Comparison of ENCODE assay signal across 15 cellular contexts in the genomic region with DNA sequence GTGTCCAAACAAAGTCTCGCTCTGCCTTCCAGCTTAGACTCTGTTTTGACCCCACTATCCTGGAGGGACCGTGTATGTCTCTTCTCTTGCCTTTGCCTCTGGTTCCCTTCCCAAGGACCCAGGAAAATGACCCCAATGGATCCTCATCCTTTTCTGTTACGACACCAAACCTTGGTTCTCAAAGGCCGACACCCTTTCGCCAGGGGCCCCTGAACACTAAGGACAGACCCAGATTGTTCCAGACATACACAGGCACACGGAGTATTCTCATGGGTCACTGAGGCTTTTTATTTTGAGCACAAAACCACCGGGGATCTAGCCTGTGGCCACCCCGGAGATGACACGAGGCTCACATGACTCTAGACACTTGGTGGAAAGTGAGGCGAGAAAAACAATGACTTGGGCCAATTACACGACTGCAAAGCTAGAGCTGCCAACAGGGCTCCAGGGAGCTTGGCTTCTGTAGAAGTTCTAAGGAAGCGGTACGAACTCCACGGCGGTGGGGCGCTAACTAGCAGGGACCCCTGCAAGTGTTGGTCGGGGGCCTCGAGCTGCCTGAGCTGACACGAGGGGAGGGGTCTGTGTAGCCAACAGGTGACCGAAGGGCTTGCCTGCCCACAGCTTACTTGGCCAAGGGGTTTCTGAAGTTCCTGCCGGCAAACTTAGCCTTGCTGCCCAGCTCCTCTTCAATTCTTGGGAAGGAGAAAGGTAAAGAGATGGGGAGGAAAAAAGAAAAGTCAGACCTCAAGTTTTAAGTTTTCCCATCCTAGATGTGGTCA. TPM values are rescaled to one million over a fixed set of nuclear protein-coding genes. Genes with fewer than 3 reads are reported as not detected.
A peak's percentile ranks its signal among the peaks of the same experiment; 100 is the strongest.
DNase-seq lines count a peak whose midpoint lies in the region; ATAC-seq, FAIRE-seq and TF ChIP-seq lines count a peak whose summit lies in the region.
"Had no signal": no experiment of that assay in that cellular context is flagged by ENCODE, and none has a peak within 500 bp of the region (broad histone marks: within the 10 kb centered on the region; RNA-seq: fewer than 3 reads in every experiment).

No MANE protein-coding gene starts in this region.

- FAIRE-seq in HTR-8/SVneo (lab: Jason Lieb, UNC), result no peak

- intact Hi-C loops in Caco-2 (cut with micrococcal nuclease; ENCODE audit: unreplicated experiment) (no loop called here), stomach (cut with DNase I; ENCODE audit: low total_unique reads) (no loop called here)

- peaks cover 95% of the 10 kb centered on the region for H3K36me3 Mint-ChIP-seq in Caco-2 (ENCODE audit: insufficient read depth, unreplicated experiment)
- H3K36me3 Mint-ChIP-seq in activated naive CD8-positive, alpha-beta T cell, result peaks cover 6% of the 10 kb centered on the region
- H3K36me3 Mint-ChIP-seq in nephron progenitor cell (ENCODE audit: low read depth), result peaks cover 81% of the 10 kb centered on the region
- H3K36me3 Mint-ChIP-seq in naive thymus-derived CD8-positive, alpha-beta T cell, result peaks cover 6 to 92% (median 7%) of the 10 kb centered on the region in 3 donors

- TF ChIP-seq EP300 in stomach (IDR thresholded peaks at IDR 0.05), result no peak

- H3K9me3 Mint-ChIP-seq in Caco-2 (ENCODE audit: unreplicated experiment) (no peaks in the 10 kb centered on the region), nephron progenitor cell (no peaks in the 10 kb centered on the region)
- H3K9me3 Mint-ChIP-seq in activated naive CD8-positive, alpha-beta T cell (ENCODE audit: low read depth), result no peaks in the 10 kb centered on the region
- no peaks in the 10 kb centered on the region for H3K9me3 Mint-ChIP-seq in naive thymus-derived CD8-positive, alpha-beta T cell
- H3K9me3 Mint-ChIP-seq: CD8-positive, alpha-beta T cell had no signal

- no peak for ATAC-seq in naive thymus-derived CD8-positive, alpha-beta T cell
- ATAC-seq: CD8-positive, alpha-beta T cell; right cardiac atrium had no signal

- H3K4me1 ChIP-seq in Caco-2 (peaks cover 21% of the 10 kb centered on the region), HEK293 (ENCODE audit: control insufficient read depth, insufficient read depth, low read length) (no peaks in the 10 kb centered on the region), stomach (peaks cover 6 to 34% (median 17%) of the 10 kb centered on the region in 4 donors)

- H3K27me3 ChIP-seq in Caco-2 (replicated peaks; ENCODE audit: control insufficient read depth, insufficient read depth, low read length) (no peaks in the 10 kb centered on the region), stomach (no peaks in the 10 kb centered on the region)
- H3K27me3 ChIP-seq: SJCRH30 had no signal

- H3K27me3 Mint-ChIP-seq in Caco-2 (ENCODE audit: insufficient read depth, unreplicated experiment) (no peaks in the 10 kb centered on the region), nephron progenitor cell (ENCODE audit: low read depth, poor library complexity) (peaks cover 7% of the 10 kb centered on the region)
- H3K27me3 Mint-ChIP-seq in activated naive CD8-positive, alpha-beta T cell, result no peaks in the 10 kb centered on the region
- H3K27me3 Mint-ChIP-seq in naive thymus-derived CD8-positive, alpha-beta T cell, result no peaks in the 10 kb centered on the region

- H3K27ac ChIP-seq in HEK293 (ENCODE audit: extremely low read depth, low read depth, low read length), result no peak overlapping the region
- H3K27ac ChIP-seq in stomach, result no peak overlapping the region
- H3K27ac ChIP-seq: SJCRH30 had no signal

- H3K4me1 Mint-ChIP-seq in Caco-2 (ENCODE audit: low read depth, unreplicated experiment), result peaks cover 6% of the 10 kb centered on the region
- H3K4me1 Mint-ChIP-seq in activated naive CD8-positive, alpha-beta T cell (ENCODE audit: low read depth), result peaks cover 17% of the 10 kb centered on the region
- peaks cover 43% of the 10 kb centered on the region for H3K4me1 Mint-ChIP-seq in nephron progenitor cell
- peaks cover 6 to 17% (median 15%) of the 10 kb centered on the region in 4 donors for H3K4me1 Mint-ChIP-seq in naive thymus-derived CD8-positive, alpha-beta T cell

- TF ChIP-seq POLR2A in stomach (IDR thresholded peaks at IDR 0.05), result no peak

- H3K9me3 ChIP-seq in Caco-2 (no peaks in the 10 kb centered on the region), HEK293 (ENCODE audit: control insufficient read depth, insufficient read depth, low read depth, low read length) (no peaks in the 10 kb centered on the region), stomach (no peaks in the 10 kb centered on the region)
- H3K9me3 ChIP-seq: SJCRH30 had no signal

- DNase-seq in Caco-2 (no peak), nephron progenitor cell (no peak), HTR-8/SVneo (ENCODE audit: insufficient read length, low spot score) (no peak), stomach (no peak)
- no peak for DNase-seq in naive thymus-derived CD8-positive, alpha-beta T cell
- DNase-seq: activated T-cell treated with anti-CD3 and anti-CD28 coated beads for 4 hours; CD8-positive, alpha-beta T cell; GDM1; kidney glomerular epithelial cell; NCI-H146; NCI-H748 treated with DMSO at 0.1 percent for 48 hours; right cardiac atrium; SJCRH30 had no signal

- no peak overlapping the region for H3K4me3 Mint-ChIP-seq in Caco-2 (ENCODE audit: unreplicated experiment)
- no peak overlapping the region for H3K4me3 Mint-ChIP-seq in activated naive CD8-positive, alpha-beta T cell
- no peak overlapping the region for H3K4me3 Mint-ChIP-seq in nephron progenitor cell
- H3K4me3 Mint-ChIP-seq in naive thymus-derived CD8-positive, alpha-beta T cell, result no peak overlapping the region
- H3K4me3 Mint-ChIP-seq: CD8-positive, alpha-beta T cell had no signal

- H3K36me3 ChIP-seq in Caco-2 (ENCODE audit: control insufficient read depth, insufficient read depth, low read length) (peaks cover 16% of the 10 kb centered on the region), HEK293 (ENCODE audit: control insufficient read depth in 2 of 2, insufficient read depth in 1 of 2, low read length in 2 of 2) (peaks cover 44 to 88% of the 10 kb centered on the region in 2 experiments), stomach (peaks cover 62 to 96% (median 95%) of the 10 kb centered on the region in 4 donors)

- no peak overlapping the region for H3K4me3 ChIP-seq in Caco-2 (ENCODE audit: low read depth, low read length)
- H3K4me3 ChIP-seq in HEK293 (ENCODE audit: low read depth, low read length), result no peak overlapping the region
- no peak overlapping the region for H3K4me3 ChIP-seq in stomach
- H3K4me3 ChIP-seq: SJCRH30 had no signal

- TF ChIP-seq CTCF in Caco-2 (IDR thresholded peaks at IDR 0.05; ENCODE audit: insufficient read depth in 1 of 2, low read depth in 1 of 2, low read length in 1 of 2, severe bottlenecking in 1 of 2, unreplicated experiment in 1 of 2) (no peak), HEK293 (tag by site-specific recombination; IDR thresholded peaks at IDR 0.05) (no peak), nephron progenitor cell (IDR thresholded peaks at IDR 0.05) (no peak), stomach (IDR thresholded peaks at IDR 0.05) (no peak)

- no TSS peak for BruUV-seq in Caco-2 (replicated peaks; lab: Mats Ljungman, UMichigan)

- CTCF ChIA-PET in Caco-2 (lab: Charles Lee) (interaction anchor here (0.6 to 4.5 kb wide), 2 partner anchors 12 to 282 kb away, joined by 4 to 31 read pairs; no protein-coding TSS in a partner anchor), HEK293 (lab: Yijun Ruan, JAX) (interaction anchor here (0.5 to 5.0 kb wide), 13 partner anchors 11 to 1192 kb away, joined by 3 to 43 read pairs (median 4); no protein-coding TSS in a partner anchor)

- WGBS in stomach, 5 donors, result 85 to 92% (median 89%) methylated on average over 21 of the region's 21 CpGs

- POLR2A ChIA-PET in Caco-2 (lab: Charles Lee), result interaction anchor here (0.6 kb wide), 1 partner anchor 90 kb away, joined by 6 read pairs; no protein-coding TSS in a partner anchor
- POLR2A ChIA-PET in HEK293 (lab: Yijun Ruan, JAX), result interaction anchor here (0.5 to 1.9 kb wide), 2 partner anchors 13 to 55 kb away, joined by 4 to 9 read pairs; no protein-coding TSS in a partner anchor
- POLR2A ChIA-PET in naive thymus-derived CD8-positive, alpha-beta T cell (lab: Charles Lee), result interaction anchor here (2.4 to 2.8 kb wide), 2 partner anchors 17 to 144 kb away, joined by 18 read pairs; a partner anchor contains a TSS

- H3K27ac Mint-ChIP-seq in Caco-2 (ENCODE audit: unreplicated experiment) (peak overlapping the region; percentile 9), nephron progenitor cell (peak overlapping the region; percentile 97)
- H3K27ac Mint-ChIP-seq in activated naive CD8-positive, alpha-beta T cell, result peak overlapping the region; percentile 6
- H3K27ac Mint-ChIP-seq in naive thymus-derived CD8-positive, alpha-beta T cell, result peak overlapping the region in 5 of 10 donors; percentile 19 to 68 (median 54)
- H3K27ac Mint-ChIP-seq: CD8-positive, alpha-beta T cell had no signal

TF ChIP-seq in HEK293, 187 proteins besides CTCF, POLR2A, EP300 and RAD21:
- TF ChIP-seq OSR2 (tag by site-specific recombination; IDR thresholded peaks at IDR 0.05) (0 out of 2 replicates have a peak, but pooled peaks have one; percentile 12), ZBTB21 (tag by site-specific recombination; IDR thresholded peaks at IDR 0.05) (no peak), ZBTB1 (tag by site-specific recombination; IDR thresholded peaks at IDR 0.05) (no peak), ZNF830 (tag by site-specific recombination; IDR thresholded peaks at IDR 0.05; ENCODE audit: low read depth) (no peak), SCRT2 (tag by site-specific recombination; IDR thresholded peaks at IDR 0.05) (0 out of 2 replicates have a peak, but pooled peaks have one; percentile 55), MYNN (tag by site-specific recombination; IDR thresholded peaks at IDR 0.05; ENCODE audit: borderline replicate concordance) (no peak), ZNF664 (tag by site-specific recombination; IDR thresholded peaks at IDR 0.05) (no peak)

RNA-seq across cellular contexts. Expression of a gene that starts 17.6 kb away (rescaled TPM):
- 934 and 1,037 TPM in 2 replicates for total RNA-seq in Caco-2 (2022)
- total RNA-seq in stomach, result 100 to 1,000 TPM; 206 to 463 (median 362) TPM
- polyA plus RNA-seq in stomach, result 100 to 1,000 TPM; 271 to 577 (median 338) TPM
- 100 to 1,000 TPM; 225 to 228 TPM for total RNA-seq in naive thymus-derived CD8-positive, alpha-beta T cell
- polyA plus RNA-seq in naive thymus-derived CD8-positive, alpha-beta T cell, result 1,000 to 10,000 TPM in 2 of 3 donors, 100 to 1,000 TPM in 1; 873 to 1,190 (median 1,047) TPM

RNA-seq across cellular contexts. Expression of a gene that starts 43.5 kb away (rescaled TPM):
- total RNA-seq in Caco-2 (2022), result 85.2 and 91.1 TPM in 2 replicates
- total RNA-seq in stomach, result 100 to 1,000 TPM in 2 of 5 donors, 10 to 100 TPM in 3; 75.0 to 198 (median 99.2) TPM
- polyA plus RNA-seq in stomach, result 10 to 100 TPM; 15.6 to 21.6 (median 18.0) TPM
- total RNA-seq in naive thymus-derived CD8-positive, alpha-beta T cell, result 10 to 100 TPM; 79.6 to 84.2 TPM
- polyA plus RNA-seq in naive thymus-derived CD8-positive, alpha-beta T cell, result 1 to 10 TPM; 4.1 to 8.8 (median 4.9) TPM
